Comparison of ENCODE assay signal across 2 cellular contexts in genomic region chr5:79287907-79288306, GRCh38.
TF ChIP-seq lines count a peak whose summit lies in the region.

No MANE protein-coding gene starts in this region.

TF ChIP-seq in IMR-90, 13 proteins besides CTCF, POLR2A, EP300 and RAD21:
- no peak for TF ChIP-seq CHD1 (IDR thresholded peaks at IDR 0.05; ENCODE audit: low read depth, low read length)
- no peak for TF ChIP-seq MAZ (IDR thresholded peaks at IDR 0.05; ENCODE audit: borderline replicate concordance, low read depth, low read length)
- no peak for TF ChIP-seq RCOR1 (IDR thresholded peaks at IDR 0.05; ENCODE audit: insufficient replicate concordance, low read length)
- no peak for TF ChIP-seq CEBPB (IDR thresholded peaks at IDR 0.05; ENCODE audit: low read depth, low read length)
- TF ChIP-seq RFX5 (IDR thresholded peaks at IDR 0.05; ENCODE audit: low read depth, low read length): no peak
- TF ChIP-seq MAFK (IDR thresholded peaks at IDR 0.05; ENCODE audit: low read depth, low read length): 0 out of 2 replicates have a peak, but pooled peaks have one; percentile 18
- TF ChIP-seq ELK1 (IDR thresholded peaks at IDR 0.05; ENCODE audit: borderline replicate concordance, low read depth, low read length): no peak
- no peak for TF ChIP-seq MXI1 (IDR thresholded peaks at IDR 0.05; ENCODE audit: borderline replicate concordance, low read depth, low read length)

TF ChIP-seq in K562, 482 proteins besides CTCF, POLR2A, EP300 and RAD21:
- no peak for TF ChIP-seq NFATC3 (IDR thresholded peaks at IDR 0.05)
- no peak for TF ChIP-seq CREM (IDR thresholded peaks at IDR 0.05; ENCODE audit: low read depth)
- peak; percentile 61; the same call in 1 of the 2 replicates for TF ChIP-seq ZNF316 (IDR thresholded peaks at IDR 0.05)
- TF ChIP-seq ZNF175 (CRISPR knock-in tag; IDR thresholded peaks at IDR 0.05; ENCODE audit: low read depth): no peak
